In genomic region chr7:1124164-1124563, GRCh38 we compare ENCODE assay signal across 1 cellular context.
TF ChIP-seq lines count a peak whose summit lies in the region.

No MANE protein-coding gene starts in this region.

TF ChIP-seq in WTC11, 78 proteins besides CTCF, POLR2A, EP300 and RAD21 (continued from another document):
- TF ChIP-seq ZMAT4 (CRISPR knock-in tag; IDR thresholded peaks at IDR 0.05) (no peak), MLX (CRISPR knock-in tag; IDR thresholded peaks at IDR 0.05) (no peak), ZBTB21 (CRISPR knock-in tag; IDR thresholded peaks at IDR 0.05; ENCODE audit: borderline replicate concordance) (no peak), ZNF232 (CRISPR knock-in tag; IDR thresholded peaks at IDR 0.05) (no peak), AFF4 (CRISPR knock-in tag; IDR thresholded peaks at IDR 0.05; ENCODE audit: borderline replicate concordance) (no peak)
